Comparison of ENCODE assay signal across 24 cellular contexts in genomic region chr3:116242825-116243224, GRCh38.
"Had no signal": no experiment of that assay in that cellular context is flagged by ENCODE, and none has a peak within 500 bp of the region (broad histone marks: within the 10 kb centered on the region; RNA-seq: fewer than 3 reads in every experiment).

No MANE protein-coding gene starts in this region.

- DNase-seq: activated CD4-positive, alpha-beta T cell treated with anti-CD3 and anti-CD28 coated beads for 36 hours; activated CD4-positive, alpha-beta T cell treated with anti-CD3 and anti-CD28 coated beads, Interleukin-2, amount 50 U/mL, for 4 hours; activated CD8-positive, alpha-beta memory T cell treated with anti-CD3 and anti-CD28 coated beads, Interleukin-2, amount 50 U/mL, for 48 hours; activated CD8-positive, alpha-beta T cell treated with anti-CD3 and anti-CD28 coated beads, Interleukin-2, amount 10 ng/mL, durations not matched to agents 7 days and 5 days; activated naive CD4-positive, alpha-beta T cell treated with anti-CD3 and anti-CD28 coated beads, Interleukin-2, amount 50 U/mL, for 16 hours; activated naive CD8-positive, alpha-beta T cell treated with anti-CD3 and anti-CD28 coated beads, Interleukin-2, amount 10 ng/mL, durations not matched to agents 7 days and 5 days; activated T-cell treated with anti-CD3 and anti-CD28 coated beads, Interleukin-2, amount 50 U/mL, for 1 hour; adrenal gland; aorta; body of pancreas; Kasumi-1; NCI-H1105 treated with DMSO at 0.1 percent for 48 hours; NCI-H146; NCI-H187 treated with DMSO at 0.1 percent for 48 hours; NCI-H2081 treated with DMSO at 0.1 percent for 48 hours; NCI-H524; PC-3; SHP77 treated with DMSO at 0.1 percent for 48 hours; T-helper 17 cell; T-helper 9 cell; WERI-Rb-1 had no signal

- H3K27me3 Mint-ChIP-seq: activated CD4-positive, alpha-beta T cell treated with anti-CD3 and anti-CD28 coated beads for 36 hours; activated naive CD8-positive, alpha-beta T cell treated with anti-CD3 and anti-CD28 coated beads, Interleukin-2, amount 10 ng/mL, durations not matched to agents 7 days and 5 days; central memory CD8-positive, alpha-beta T cell; T-helper 17 cell had no signal

- H3K4me3 Mint-ChIP-seq: activated CD4-positive, alpha-beta T cell treated with anti-CD3 and anti-CD28 coated beads for 36 hours; activated CD8-positive, alpha-beta T cell treated with anti-CD3 and anti-CD28 coated beads, Interleukin-2, amount 10 ng/mL, durations not matched to agents 7 days and 5 days; activated naive CD8-positive, alpha-beta T cell treated with anti-CD3 and anti-CD28 coated beads, Interleukin-2, amount 10 ng/mL, durations not matched to agents 7 days and 5 days; central memory CD8-positive, alpha-beta T cell; T-helper 17 cell had no signal

- H3K4me3 ChIP-seq: adrenal gland, body of pancreas had no signal

- H3K27ac Mint-ChIP-seq: activated CD4-positive, alpha-beta T cell treated with anti-CD3 and anti-CD28 coated beads for 36 hours; activated CD8-positive, alpha-beta T cell treated with anti-CD3 and anti-CD28 coated beads, Interleukin-2, amount 10 ng/mL, durations not matched to agents 7 days and 5 days; activated naive CD8-positive, alpha-beta T cell treated with anti-CD3 and anti-CD28 coated beads, Interleukin-2, amount 10 ng/mL, durations not matched to agents 7 days and 5 days; T-helper 17 cell had no signal

- H3K27me3 ChIP-seq: adrenal gland, body of pancreas had no signal

- ATAC-seq: activated CD4-positive, alpha-beta T cell treated with anti-CD3 and anti-CD28 coated beads for 36 hours; activated CD8-positive, alpha-beta T cell treated with anti-CD3 and anti-CD28 coated beads, Interleukin-2, amount 10 ng/mL, durations not matched to agents 7 days and 5 days; body of pancreas; PC-3; T-helper 17 cell had no signal

- H3K36me3 ChIP-seq: adrenal gland, WERI-Rb-1 had no signal

- H3K27ac ChIP-seq: adrenal gland, body of pancreas, WERI-Rb-1 had no signal

- H3K36me3 Mint-ChIP-seq: activated naive CD8-positive, alpha-beta T cell treated with anti-CD3 and anti-CD28 coated beads, Interleukin-2, amount 10 ng/mL, durations not matched to agents 7 days and 5 days had no signal

- H3K4me1 Mint-ChIP-seq: activated CD4-positive, alpha-beta T cell treated with anti-CD3 and anti-CD28 coated beads for 36 hours; activated naive CD8-positive, alpha-beta T cell treated with anti-CD3 and anti-CD28 coated beads, Interleukin-2, amount 10 ng/mL, durations not matched to agents 7 days and 5 days; central memory CD8-positive, alpha-beta T cell; T-helper 17 cell had no signal

- FAIRE-seq: RCC 7860, TTC549 had no signal

- H3K9me3 ChIP-seq: adrenal gland, body of pancreas had no signal

- H3K9me3 Mint-ChIP-seq: activated naive CD8-positive, alpha-beta T cell treated with anti-CD3 and anti-CD28 coated beads, Interleukin-2, amount 10 ng/mL, durations not matched to agents 7 days and 5 days had no signal

- H3K4me1 ChIP-seq: adrenal gland, body of pancreas had no signal
